Comparison of ENCODE assay signal across 24 cellular contexts in genomic region chr1:5374176-5374575, GRCh38.
"Had no signal": no experiment of that assay in that cellular context is flagged by ENCODE, and none has a peak within 500 bp of the region (broad histone marks: within the 10 kb centered on the region; RNA-seq: fewer than 3 reads in every experiment).

No MANE protein-coding gene starts in this region.

- ATAC-seq: foreskin keratinocyte; gastroesophageal sphincter; heart left ventricle; left cardiac atrium; left lung; naive thymus-derived CD4-positive, alpha-beta T cell; right lobe of liver had no signal

- H3K9me3 ChIP-seq: colonic mucosa, right lobe of liver, testis had no signal

- DNase-seq: colonic mucosa; effector CD8-positive, alpha-beta T cell; foreskin keratinocyte; heart left ventricle; left cardiac atrium; left lung; mesenchymal stem cell; midbrain; naive thymus-derived CD4-positive, alpha-beta T cell; right lobe of liver; stimulated activated CD4-positive, alpha-beta T cell treated with anti-CD3 and anti-CD28 coated beads, Interleukin-12 subunit alpha, Interleukin-12 subunit beta, amount 100 ng/mL, for 4 hours; stimulated activated CD4-positive, alpha-beta T cell treated with anti-CD3 and anti-CD28 coated beads, Interleukin-1b, Interleukin-23, amount 100 ng/mL, for 48 hours; stimulated activated CD4-positive, alpha-beta T cell treated with anti-CD3 and anti-CD28 coated beads, Interleukin-4, amount 100 ng/mL, for 1 hour; stimulated activated CD8-positive, alpha-beta memory T cell treated with anti-CD3 and anti-CD28 coated beads, Interleukin-4, amount 100 ng/mL, for 48 hours; stimulated activated naive CD4-positive, alpha-beta T cell; substantia nigra; testis; tibial artery had no signal

- H3K27me3 ChIP-seq: colonic mucosa, foreskin keratinocyte, hepatocyte, neural progenitor cell, right lobe of liver, testis had no signal

- H3K27ac ChIP-seq: colonic mucosa, esophagus muscularis mucosa, foreskin keratinocyte, gastroesophageal sphincter, heart left ventricle, hepatocyte, left lung, neural progenitor cell, parathyroid adenoma, right lobe of liver, testis, tibial artery had no signal

- H3K4me1 ChIP-seq: colonic mucosa, esophagus muscularis mucosa, foreskin keratinocyte, heart left ventricle, left lung, neural progenitor cell, parathyroid adenoma, right lobe of liver, testis, tibial artery had no signal

- H3K4me3 ChIP-seq: colonic mucosa, esophagus muscularis mucosa, gastroesophageal sphincter, heart left ventricle, hepatocyte, left lung, neural progenitor cell, right lobe of liver, smooth muscle cell, testis, tibial artery had no signal

- H3K36me3 ChIP-seq: colonic mucosa, esophagus muscularis mucosa, gastroesophageal sphincter, heart left ventricle, left lung, neural progenitor cell, right lobe of liver, tibial artery had no signal
